23 cellular contexts compared by ENCODE assay signal in the genomic region with DNA sequence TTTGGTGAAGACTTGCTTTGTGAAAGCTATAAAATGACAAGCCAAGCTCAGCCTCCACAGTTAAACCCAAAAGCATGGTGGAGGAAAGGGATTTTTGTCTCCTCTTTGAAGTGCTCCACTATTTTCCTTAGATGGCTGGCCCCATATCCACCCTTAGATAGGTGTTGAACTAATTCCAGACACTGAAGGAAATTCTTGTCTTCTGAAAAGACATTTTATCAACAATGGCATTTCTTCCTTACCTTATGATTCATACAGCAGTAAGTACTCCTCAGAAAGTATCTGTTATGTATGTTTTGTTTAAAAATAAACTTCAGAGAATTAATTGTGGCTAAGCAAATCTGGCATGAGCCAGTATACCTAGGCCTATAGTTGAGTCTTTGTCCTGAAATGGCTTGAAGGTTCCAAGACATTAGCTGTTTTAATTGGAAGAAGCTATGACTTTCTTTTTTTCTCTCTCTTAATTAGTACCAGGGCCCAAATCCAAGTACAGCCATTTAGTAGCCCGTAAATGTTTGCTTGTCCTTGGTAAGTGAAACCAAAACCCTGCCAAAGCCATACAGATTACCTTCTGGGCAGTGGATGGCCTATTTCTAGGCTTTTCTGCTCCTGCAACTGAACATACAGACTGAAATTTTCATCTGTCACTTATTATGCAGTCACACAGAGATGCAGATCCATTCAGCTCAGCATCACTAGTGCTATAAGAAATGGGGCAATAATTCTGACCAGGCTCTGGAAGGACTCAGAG. TPM values are rescaled to one million over a fixed set of nuclear protein-coding genes. Genes with fewer than 3 reads are reported as not detected.
"Had no signal": no experiment of that assay in that cellular context is flagged by ENCODE, and none has a peak within 500 bp of the region (broad histone marks: within the 10 kb centered on the region; RNA-seq: fewer than 3 reads in every experiment).

No MANE protein-coding gene starts in this region.

- H3K9me3 ChIP-seq: neutrophil, thoracic aorta, upper lobe of right lung had no signal

- H3K27me3 ChIP-seq: esophagus squamous epithelium, foreskin keratinocyte, neutrophil, stomach, upper lobe of right lung had no signal

- H3K36me3 Mint-ChIP-seq: activated CD4-positive, alpha-beta memory T cell treated with anti-CD3 and anti-CD28 coated beads for 36 hours; natural killer cell had no signal

- H3K36me3 ChIP-seq: esophagus squamous epithelium, neutrophil, stomach, thoracic aorta, upper lobe of right lung had no signal

- H3K4me1 Mint-ChIP-seq: natural killer cell had no signal

- H3K4me3 ChIP-seq: esophagus squamous epithelium, stomach, thoracic aorta, upper lobe of right lung had no signal

- FAIRE-seq: colon had no signal

- H3K27me3 Mint-ChIP-seq: activated CD4-positive, alpha-beta memory T cell treated with anti-CD3 and anti-CD28 coated beads for 36 hours; activated naive CD8-positive, alpha-beta T cell treated with anti-CD3 and anti-CD28 coated beads for 36 hours had no signal

- H3K4me3 Mint-ChIP-seq: activated CD4-positive, alpha-beta memory T cell treated with anti-CD3 and anti-CD28 coated beads for 36 hours; activated naive CD8-positive, alpha-beta T cell treated with anti-CD3 and anti-CD28 coated beads for 36 hours; activated T-cell treated with anti-CD3 and anti-CD28 coated beads, Interleukin-2, amount 50 U/mL, for 72 hours; natural killer cell had no signal

- H3K4me1 ChIP-seq: esophagus squamous epithelium, foreskin keratinocyte, stomach, upper lobe of right lung had no signal

- ATAC-seq: activated T-cell treated with anti-CD3 and anti-CD28 coated beads, Interleukin-2, amount 50 U/mL, for 72 hours; foreskin keratinocyte; natural killer cell had no signal

- H3K9me3 Mint-ChIP-seq: activated CD4-positive, alpha-beta memory T cell treated with anti-CD3 and anti-CD28 coated beads for 36 hours had no signal

- H3K27ac ChIP-seq: esophagus squamous epithelium, foreskin keratinocyte, neutrophil, stomach, thoracic aorta, upper lobe of right lung had no signal

- DNase-seq: activated CD4-positive, alpha-beta memory T cell treated with anti-CD3 and anti-CD28 coated beads for 36 hours; activated CD4-positive, alpha-beta T cell treated with anti-CD3 and anti-CD28 coated beads for 1 hour; activated gamma-delta T cell; activated naive CD8-positive, alpha-beta T cell treated with anti-CD3 and anti-CD28 coated beads for 36 hours; activated T-cell treated with anti-CD3 and anti-CD28 coated beads, Interleukin-2, amount 50 U/mL, for 72 hours; amygdala; esophagus squamous epithelium; foreskin keratinocyte; glutamatergic neuron; left ventricle myocardium superior; mesenchymal stem cell; natural killer cell; stimulated activated CD4-positive, alpha-beta T cell treated with anti-CD3 and anti-CD28 coated beads, Interleukin-2, amount 100 ng/mL, for 24 hours; stomach; T-helper 1 cell; T1000; upper lobe of right lung had no signal

- H3K27ac Mint-ChIP-seq: activated CD4-positive, alpha-beta memory T cell treated with anti-CD3 and anti-CD28 coated beads for 36 hours; activated naive CD8-positive, alpha-beta T cell treated with anti-CD3 and anti-CD28 coated beads for 36 hours; activated T-cell treated with anti-CD3 and anti-CD28 coated beads, Interleukin-2, amount 50 U/mL, for 72 hours; natural killer cell had no signal

RNA-seq across cellular contexts. Expression of a gene that starts 5.1 kb away (rescaled TPM):
- total RNA-seq: activated CD4-positive, alpha-beta memory T cell treated with anti-CD3 and anti-CD28 coated beads for 36 hours; activated naive CD8-positive, alpha-beta T cell treated with anti-CD3 and anti-CD28 coated beads for 36 hours; activated T-cell treated with anti-CD3 and anti-CD28 coated beads, Interleukin-2, amount 50 U/mL, for 72 hours; esophagus squamous epithelium; foreskin keratinocyte; kidney epithelial cell; left ventricle myocardium superior; mucosa of gallbladder; natural killer cell; renal cortical epithelial cell; stomach; thoracic aorta; upper lobe of right lung had no signal
- polyA plus RNA-seq: foreskin keratinocyte had no signal
